Comparison of ENCODE assay signal across 1 cellular context in genomic region chr11:134754823-134755198, GRCh38.
TF ChIP-seq lines count a peak whose summit lies in the region.

No MANE protein-coding gene starts in this region.

TF ChIP-seq in WTC11, 78 proteins besides CTCF, POLR2A, EP300 and RAD21 (continued from another document):
- TF ChIP-seq, protein P1, sequence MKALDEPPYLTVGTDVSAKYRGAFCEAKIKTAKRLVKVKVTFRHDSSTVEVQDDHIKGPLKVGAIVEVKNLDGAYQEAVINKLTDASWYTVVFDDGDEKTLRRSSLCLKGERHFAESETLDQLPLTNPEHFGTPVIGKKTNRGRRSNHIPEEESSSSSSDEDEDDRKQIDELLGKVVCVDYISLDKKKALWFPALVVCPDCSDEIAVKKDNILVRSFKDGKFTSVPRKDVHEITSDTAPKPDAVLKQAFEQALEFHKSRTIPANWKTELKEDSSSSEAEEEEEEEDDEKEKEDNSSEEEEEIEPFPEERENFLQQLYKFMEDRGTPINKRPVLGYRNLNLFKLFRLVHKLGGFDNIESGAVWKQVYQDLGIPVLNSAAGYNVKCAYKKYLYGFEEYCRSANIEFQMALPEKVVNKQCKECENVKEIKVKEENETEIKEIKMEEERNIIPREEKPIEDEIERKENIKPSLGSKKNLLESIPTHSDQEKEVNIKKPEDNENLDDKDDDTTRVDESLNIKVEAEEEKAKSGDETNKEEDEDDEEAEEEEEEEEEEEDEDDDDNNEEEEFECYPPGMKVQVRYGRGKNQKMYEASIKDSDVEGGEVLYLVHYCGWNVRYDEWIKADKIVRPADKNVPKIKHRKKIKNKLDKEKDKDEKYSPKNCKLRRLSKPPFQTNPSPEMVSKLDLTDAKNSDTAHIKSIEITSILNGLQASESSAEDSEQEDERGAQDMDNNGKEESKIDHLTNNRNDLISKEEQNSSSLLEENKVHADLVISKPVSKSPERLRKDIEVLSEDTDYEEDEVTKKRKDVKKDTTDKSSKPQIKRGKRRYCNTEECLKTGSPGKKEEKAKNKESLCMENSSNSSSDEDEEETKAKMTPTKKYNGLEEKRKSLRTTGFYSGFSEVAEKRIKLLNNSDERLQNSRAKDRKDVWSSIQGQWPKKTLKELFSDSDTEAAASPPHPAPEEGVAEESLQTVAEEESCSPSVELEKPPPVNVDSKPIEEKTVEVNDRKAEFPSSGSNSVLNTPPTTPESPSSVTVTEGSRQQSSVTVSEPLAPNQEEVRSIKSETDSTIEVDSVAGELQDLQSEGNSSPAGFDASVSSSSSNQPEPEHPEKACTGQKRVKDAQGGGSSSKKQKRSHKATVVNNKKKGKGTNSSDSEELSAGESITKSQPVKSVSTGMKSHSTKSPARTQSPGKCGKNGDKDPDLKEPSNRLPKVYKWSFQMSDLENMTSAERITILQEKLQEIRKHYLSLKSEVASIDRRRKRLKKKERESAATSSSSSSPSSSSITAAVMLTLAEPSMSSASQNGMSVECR (CRISPR knock-in tag; IDR thresholded peaks at IDR 0.05; ENCODE audit: borderline replicate concordance): no peak
- TF ChIP-seq ZNF121 (CRISPR knock-in tag; IDR thresholded peaks at IDR 0.05) (no peak), TEAD1 (CRISPR knock-in tag; IDR thresholded peaks at IDR 0.05) (no peak), CREM (CRISPR knock-in tag; IDR thresholded peaks at IDR 0.05) (no peak)
